In genomic region chrY:20998016-20998415, GRCh38 we compare ENCODE assay signal across 12 cellular contexts.
"Had no signal": no experiment of that assay in that cellular context is flagged by ENCODE, and none has a peak within 500 bp of the region (broad histone marks: within the 10 kb centered on the region; RNA-seq: fewer than 3 reads in every experiment).

No MANE protein-coding gene starts in this region.

- ATAC-seq: heart left ventricle had no signal

- H3K27ac Mint-ChIP-seq: immature natural killer cell, natural killer cell, type B pancreatic cell had no signal

- H3K4me3 ChIP-seq: ascending aorta, breast epithelium, heart left ventricle had no signal

- H3K36me3 ChIP-seq: ascending aorta, breast epithelium, heart left ventricle had no signal

- H3K4me1 ChIP-seq: ascending aorta, breast epithelium, heart left ventricle had no signal

- H3K27me3 Mint-ChIP-seq: type B pancreatic cell had no signal

- H3K27me3 ChIP-seq: ascending aorta, breast epithelium, heart left ventricle had no signal

- H3K4me1 Mint-ChIP-seq: immature natural killer cell had no signal

- H3K36me3 Mint-ChIP-seq: immature natural killer cell, natural killer cell, type B pancreatic cell had no signal

- DNase-seq: heart left ventricle; immature natural killer cell; mesenchymal stem cell; natural killer cell; retina; SIG-M5; stimulated activated CD4-positive, alpha-beta T cell treated with anti-CD3 and anti-CD28 coated beads, Interleukin-4, amount 100 ng/mL, for 1 hour; stimulated activated naive CD4-positive, alpha-beta T cell treated with Interleukin-2 at 50 U/mL for 16 hours had no signal

- H3K9me3 Mint-ChIP-seq: immature natural killer cell, natural killer cell, type B pancreatic cell had no signal

- H3K4me3 Mint-ChIP-seq: immature natural killer cell, natural killer cell, type B pancreatic cell had no signal

- H3K27ac ChIP-seq: ascending aorta, breast epithelium, epithelial cell of prostate, heart left ventricle had no signal

- H3K9me3 ChIP-seq: ascending aorta, breast epithelium, heart left ventricle had no signal
